Comparison of ENCODE assay signal across 9 cellular contexts in genomic region chr7:100675581-100676350, GRCh38. TPM values are rescaled to one million over a fixed set of nuclear protein-coding genes. Genes with fewer than 3 reads are reported as not detected.
A peak's percentile ranks its signal among the peaks of the same experiment; 100 is the strongest.
DNase-seq lines count a peak whose midpoint lies in the region; ATAC-seq, FAIRE-seq and TF ChIP-seq lines count a peak whose summit lies in the region.
"Had no signal": no experiment of that assay in that cellular context is flagged by ENCODE, and none has a peak within 500 bp of the region (broad histone marks: within the 10 kb centered on the region; RNA-seq: fewer than 3 reads in every experiment).

No MANE protein-coding gene starts in this region.

- peaks cover 0 to 4% (median 0%) of the 10 kb centered on the region in 8 donors for H3K9me3 Mint-ChIP-seq in CD4-positive, alpha-beta memory T cell
- no peaks in the 10 kb centered on the region for H3K9me3 Mint-ChIP-seq in WTC11

- TF ChIP-seq CTCF in WTC11 (IDR thresholded peaks at IDR 0.05), result no peak
- no peak for TF ChIP-seq CTCF in bronchial epithelial cell (IDR thresholded peaks at IDR 0.05; ENCODE audit: insufficient read depth, low read length, severe bottlenecking)

- peak overlapping the region; percentile 93 to 97 (median 95) for H3K27ac Mint-ChIP-seq in CD4-positive, alpha-beta memory T cell
- H3K27ac Mint-ChIP-seq in WTC11, result no peak overlapping the region

- peaks cover 39% of the 10 kb centered on the region for H3K4me1 ChIP-seq in CD4-positive, alpha-beta memory T cell (ENCODE audit: insufficient read depth, low read length)

- peaks cover 8 to 46% of the 10 kb centered on the region in 2 donors for H3K36me3 Mint-ChIP-seq in CD4-positive, alpha-beta memory T cell
- peaks cover 14% of the 10 kb centered on the region for H3K36me3 Mint-ChIP-seq in WTC11

- FAIRE-seq in bronchial epithelial cell (lab: Jason Lieb, UNC), result no peak

- intact Hi-C loops in CD4-positive, alpha-beta memory T cell (cut with micrococcal nuclease), result no loop called here

- H3K27me3 ChIP-seq in CD4-positive, alpha-beta memory T cell (ENCODE audit: insufficient read depth, low read length), result no peaks in the 10 kb centered on the region
- no peaks in the 10 kb centered on the region for H3K27me3 ChIP-seq in bronchial epithelial cell (ENCODE audit: control insufficient read depth, insufficient read depth, low read length)

- peaks cover 31% of the 10 kb centered on the region for H3K36me3 ChIP-seq in CD4-positive, alpha-beta memory T cell (ENCODE audit: insufficient read depth, low read length)
- peaks cover 24% of the 10 kb centered on the region for H3K36me3 ChIP-seq in bronchial epithelial cell (ENCODE audit: control insufficient read depth, insufficient read depth, low read length)

- POLR2A ChIA-PET in CD4-positive, alpha-beta memory T cell (lab: Charles Lee; ENCODE audit: partially characterized antibody), result interaction anchor here (0.6 to 10.8 kb wide), 21 partner anchors 13 to 247 kb away, joined by 3 to 125 read pairs (median 5); partner anchors contain the start of genes FBXO24, GIGYF1, LRCH4 and MEPCE
- POLR2A ChIA-PET in WTC11 (lab: Charles Lee), result no interaction called here

- no peaks in the 10 kb centered on the region for H3K9me3 ChIP-seq in CD4-positive, alpha-beta memory T cell (ENCODE audit: control insufficient read depth in 1 of 2, low read length in 2 of 2)

- H3K27me3 Mint-ChIP-seq in CD4-positive, alpha-beta memory T cell, result peaks cover 0 to 1% of the 10 kb centered on the region in 2 donors
- H3K27me3 Mint-ChIP-seq in WTC11 (ENCODE audit: low read depth), result peaks cover 23% of the 10 kb centered on the region

- ATAC-seq in GM21360 (IDR thresholded peaks at IDR 0.05; ENCODE audit: unreplicated experiment) (peak; percentile 24), WTC11 (peak; percentile 32), GM18519 (IDR thresholded peaks at IDR 0.05; ENCODE audit: low FRiP score, unreplicated experiment) (no peak)

- H3K27ac ChIP-seq in CD4-positive, alpha-beta memory T cell (ENCODE audit: low read depth, low read length), result peak overlapping the region; percentile 92

- CTCF ChIA-PET in CD4-positive, alpha-beta memory T cell (lab: Charles Lee; ENCODE audit: partially characterized antibody), result interaction anchor here (1.0 to 9.9 kb wide), 5 partner anchors 16 to 63 kb away, joined by 4 to 88 read pairs (median 5); partner anchors contain the start of genes MOSPD3 and POP7
- CTCF ChIA-PET in WTC11 (lab: Charles Lee), result interaction anchor here (0.6 to 4.1 kb wide), 7 partner anchors 14 to 120 kb away, joined by 3 to 18 read pairs (median 5); no protein-coding TSS in a partner anchor

- DNase-seq in CD4-positive, alpha-beta memory T cell, result peak; percentile 87 to 99 (median 92)
- peak; percentile 62 for DNase-seq in MV-4-11 (lab: John Stamatoyannopoulos, UW)
- DNase-seq in WTC11 (ENCODE audit: low spot score), result peak; percentile 75
- DNase-seq in bronchial epithelial cell (ENCODE audit: low read depth), result peak; percentile 59
- DNase-seq in iris pigment epithelial cell (ENCODE audit: low read depth), result peak; percentile 84
- peak; percentile 51 to 76 for DNase-seq in stimulated activated CD4-positive, alpha-beta T cell treated with anti-CD3 and anti-CD28 coated beads, Interleukin-12 subunit alpha, Interleukin-12 subunit beta, amount 100 ng/mL, for 24 hours (ENCODE audit: low read depth in 2 of 2)

- H3K4me3 Mint-ChIP-seq in CD4-positive, alpha-beta memory T cell, result peak overlapping the region; percentile 89 to 97 (median 92)
- H3K4me3 Mint-ChIP-seq in WTC11, result peak overlapping the region; percentile 73

- H3K4me3 ChIP-seq in CD4-positive, alpha-beta memory T cell (ENCODE audit: low read length in 2 of 2), result peak overlapping the region in 1 of 2 donors; percentile 62
- H3K4me3 ChIP-seq in bronchial epithelial cell (ENCODE audit: low read depth, low read length), result peak overlapping the region; percentile 90

- peaks cover 7 to 52% (median 26%) of the 10 kb centered on the region in 4 donors for H3K4me1 Mint-ChIP-seq in CD4-positive, alpha-beta memory T cell
- H3K4me1 Mint-ChIP-seq in WTC11, result peaks cover 11% of the 10 kb centered on the region

TF ChIP-seq in WTC11, 78 proteins besides CTCF, POLR2A, EP300 and RAD21:
- TF ChIP-seq ETV6 (CRISPR knock-in tag; IDR thresholded peaks at IDR 0.05), result peak; percentile 99
- TF ChIP-seq FOXJ3 (CRISPR knock-in tag; IDR thresholded peaks at IDR 0.05; ENCODE audit: borderline replicate concordance), result no peak
- TF ChIP-seq SP1 (CRISPR knock-in tag; conservative IDR thresholded peaks at IDR 0.05), result peak; percentile 37; the same call in 1 of the 2 replicates
- no peak for TF ChIP-seq EMX1 (CRISPR knock-in tag; IDR thresholded peaks at IDR 0.05)
- no peak for TF ChIP-seq MLX (CRISPR knock-in tag; IDR thresholded peaks at IDR 0.05)
- TF ChIP-seq GTF2I (CRISPR knock-in tag; conservative IDR thresholded peaks at IDR 0.05), result no peak

RNA-seq across cellular contexts. Expression of gene GNB2, which starts 2.2 kb away (rescaled TPM):
- 100 to 1,000 TPM; 138 to 144 TPM for total RNA-seq in CD4-positive, alpha-beta memory T cell
- 10 to 100 TPM; 48.3 to 60.7 TPM for polyA plus RNA-seq in CD4-positive, alpha-beta memory T cell
- 182 to 194 TPM (median 184 TPM) in 3 replicates for total RNA-seq in WTC11 (2021)
- 66.1 and 88.7 TPM in 2 replicates for total RNA-seq in bronchial epithelial cell

RNA-seq across cellular contexts. Expression of gene GIGYF1, which starts 18.3 kb away (rescaled TPM):
- total RNA-seq in CD4-positive, alpha-beta memory T cell, result 100 to 1,000 TPM; 116 to 118 TPM
- 1 to 10 TPM in 1 of 2 donors, under 1 TPM in 1; 0.19 to 3.1 TPM for polyA plus RNA-seq in CD4-positive, alpha-beta memory T cell
- 116 to 130 TPM (median 123 TPM) in 3 replicates for total RNA-seq in WTC11 (2021)
- 9.9 and 14.2 TPM in 2 replicates for total RNA-seq in bronchial epithelial cell

RNA-seq across cellular contexts. Expression of gene ACTL6B, which starts 19.5 kb away (rescaled TPM):
- not detected for total RNA-seq in CD4-positive, alpha-beta memory T cell
- not detected for polyA plus RNA-seq in CD4-positive, alpha-beta memory T cell
- 0.96 to 1.3 TPM (median 0.99 TPM) in 3 replicates for total RNA-seq in WTC11 (2021)
- total RNA-seq in bronchial epithelial cell, result not detected in 2 replicates
- total RNA-seq: dermis microvascular lymphatic vessel endothelial cell had no signal

RNA-seq across cellular contexts. Expression of gene POP7, which starts 30.2 kb away (rescaled TPM):
- 10 to 100 TPM; 14.6 to 16.0 TPM for total RNA-seq in CD4-positive, alpha-beta memory T cell
- 10 to 100 TPM; 43.7 to 49.9 TPM for polyA plus RNA-seq in CD4-positive, alpha-beta memory T cell
- total RNA-seq in WTC11 (2021), result 71.9 to 79.2 TPM (median 78.1 TPM) in 3 replicates
- 33.8 and 40.8 TPM in 2 replicates for total RNA-seq in bronchial epithelial cell

RNA-seq across cellular contexts. Expression of gene TFR2, which starts 34.4 kb away (rescaled TPM):
- 1 to 10 TPM; 5.4 to 6.2 TPM for total RNA-seq in CD4-positive, alpha-beta memory T cell
- polyA plus RNA-seq in CD4-positive, alpha-beta memory T cell, result 1 to 10 TPM in 1 of 2 donors, under 1 TPM in 1; 0.75 to 2.8 TPM
- 5.7 to 7.1 TPM (median 5.8 TPM) in 3 replicates for total RNA-seq in WTC11 (2021)
- total RNA-seq in bronchial epithelial cell, result 0.13 TPM in 1 of 2 replicates, not detected in the other
